1 cellular context compared by ENCODE assay signal in the genomic region with DNA sequence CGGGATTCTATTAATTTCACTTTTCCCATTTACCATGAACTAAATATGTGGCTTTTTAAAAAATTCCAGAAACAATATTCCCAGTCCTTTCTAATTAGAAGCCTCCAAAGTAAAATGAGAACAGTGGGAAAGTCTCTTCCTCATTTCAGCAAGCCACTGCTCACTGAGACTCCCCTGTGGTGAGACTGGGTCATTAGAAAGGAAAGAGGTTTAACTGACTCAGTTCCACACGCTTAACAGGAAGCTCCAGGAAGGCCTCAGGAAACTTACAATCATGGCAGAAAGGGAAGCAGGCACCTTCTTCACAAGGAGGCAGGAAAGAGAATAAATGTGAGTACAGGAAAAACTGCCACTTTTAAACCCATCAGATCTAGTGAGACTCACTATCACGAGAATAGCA.
TF ChIP-seq lines count a peak whose summit lies in the region.

No MANE protein-coding gene starts in this region.

TF ChIP-seq in H1, 55 proteins besides CTCF, POLR2A, EP300 and RAD21 (continued from another document):
- TF ChIP-seq, protein P1, sequence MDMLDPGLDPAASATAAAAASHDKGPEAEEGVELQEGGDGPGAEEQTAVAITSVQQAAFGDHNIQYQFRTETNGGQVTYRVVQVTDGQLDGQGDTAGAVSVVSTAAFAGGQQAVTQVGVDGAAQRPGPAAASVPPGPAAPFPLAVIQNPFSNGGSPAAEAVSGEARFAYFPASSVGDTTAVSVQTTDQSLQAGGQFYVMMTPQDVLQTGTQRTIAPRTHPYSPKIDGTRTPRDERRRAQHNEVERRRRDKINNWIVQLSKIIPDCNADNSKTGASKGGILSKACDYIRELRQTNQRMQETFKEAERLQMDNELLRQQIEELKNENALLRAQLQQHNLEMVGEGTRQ (IDR thresholded peaks at IDR 0.05; ENCODE audit: low read length) = peak; percentile 54; the same call in 1 of the 2 replicates
- no peak for TF ChIP-seq BCL11A (IDR thresholded peaks at IDR 0.05; ENCODE audit: low read depth in 2 of 2, low read length in 2 of 2)
- no peak for TF ChIP-seq PHF8 (conservative IDR thresholded peaks at IDR 0.05; ENCODE audit: low read depth, low read length)
